13 cellular contexts compared by ENCODE assay signal in genomic region chr1:169874229-169874628, GRCh38. TPM values are rescaled to one million over a fixed set of nuclear protein-coding genes. Genes with fewer than 3 reads are reported as not detected.
DNase-seq lines count a peak whose midpoint lies in the region; ATAC-seq and TF ChIP-seq lines count a peak whose summit lies in the region.
"Had no signal": no experiment of that assay in that cellular context is flagged by ENCODE, and none has a peak within 500 bp of the region (broad histone marks: within the 10 kb centered on the region; RNA-seq: fewer than 3 reads in every experiment).

No MANE protein-coding gene starts in this region.

- TF ChIP-seq CTCF in epithelial cell of esophagus (IDR thresholded peaks at IDR 0.05; ENCODE audit: insufficient read depth, low read depth, low read length, missing control alignments) (no peak), osteoblast (IDR thresholded peaks at IDR 0.05; ENCODE audit: extremely low read depth, low read depth, low read length) (no peak)

- DNase-seq in CD4-positive, CD25-positive, alpha-beta regulatory T cell, result no peak
- DNase-seq in MG63, result peak; percentile 61
- peak; percentile 26 for DNase-seq in epithelial cell of esophagus (ENCODE audit: low read depth)
- peak; percentile 93 for DNase-seq in osteoblast (ENCODE audit: insufficient read length, low spot score, missing footprints)
- no peak for DNase-seq in hippocampal formation (lab: John Stamatoyannopoulos, UW)
- DNase-seq: activated CD4-positive, alpha-beta T cell treated with anti-CD3 and anti-CD28 coated beads for 4 hours; stimulated activated CD4-positive, alpha-beta T cell treated with anti-CD3 and anti-CD28 coated beads, Interleukin-4, amount 100 ng/mL, for 24 hours; SW 1271 had no signal

- peaks cover 0 to 1% (median 0%) of the 10 kb centered on the region in 7 donors for H3K9me3 Mint-ChIP-seq in CD4-positive, CD25-positive, alpha-beta regulatory T cell

- H3K27ac Mint-ChIP-seq in CD4-positive, CD25-positive, alpha-beta regulatory T cell, result peak overlapping the region in 1 of 3 donors; percentile 69
- H3K27ac Mint-ChIP-seq: activated T-helper 2 cell treated with anti-CD3 and anti-CD28 coated beads, Interferon-gamma antibody, Interleukin-2, Interleukin-4, amounts not matched to agents 10 μg/mL and 5 μg/mL and 100 μg/mL, durations not matched to agents 14 hours and 24 hours and 36 hours; stimulated activated naive CD8-positive, alpha-beta T cell treated with anti-CD3 and anti-CD28 coated beads, Interleukin-15, Interleukin-2, amounts not matched to agents 100 ng/mL and 50 ng/mL, for 24 hours had no signal

- H3K4me1 ChIP-seq in CD4-positive, CD25-positive, alpha-beta regulatory T cell (ENCODE audit: control insufficient read depth, insufficient read depth, low read length, poor library complexity, severe bottlenecking), result peaks cover 11% of the 10 kb centered on the region
- H3K4me1 ChIP-seq in osteoblast (ENCODE audit: insufficient read depth, low read length), result peaks cover 20% of the 10 kb centered on the region

- H3K4me3 ChIP-seq in CD4-positive, CD25-positive, alpha-beta regulatory T cell (ENCODE audit: low read depth, low read length), result peak overlapping the region; percentile 29
- H3K4me3 ChIP-seq in MG63 (no peak overlapping the region), epithelial cell of esophagus (ENCODE audit: low read length) (no peak overlapping the region), osteoblast (ENCODE audit: insufficient read depth, low read length) (no peak overlapping the region)

- no peaks in the 10 kb centered on the region for H3K9me3 ChIP-seq in CD4-positive, CD25-positive, alpha-beta regulatory T cell (ENCODE audit: control insufficient read depth in 2 of 2, low read length in 2 of 2)
- H3K9me3 ChIP-seq in MG63 (no peaks in the 10 kb centered on the region; the same call in none of the 2 replicates), osteoblast (ENCODE audit: low read depth, low read length) (no peaks in the 10 kb centered on the region)

- peak overlapping the region in 2 of 4 donors; percentile 18 to 23 for H3K4me3 Mint-ChIP-seq in CD4-positive, CD25-positive, alpha-beta regulatory T cell
- H3K4me3 Mint-ChIP-seq: stimulated activated naive CD8-positive, alpha-beta T cell treated with anti-CD3 and anti-CD28 coated beads, Interleukin-15, Interleukin-2, amounts not matched to agents 100 ng/mL and 50 ng/mL, for 24 hours had no signal

- no peaks in the 10 kb centered on the region for H4K20me1 ChIP-seq in osteoblast (ENCODE audit: insufficient read depth, low read length)

- H3K27me3 Mint-ChIP-seq in CD4-positive, CD25-positive, alpha-beta regulatory T cell, result no peaks in the 10 kb centered on the region
- H3K27me3 Mint-ChIP-seq: stimulated activated naive CD8-positive, alpha-beta T cell treated with anti-CD3 and anti-CD28 coated beads, Interleukin-15, Interleukin-2, amounts not matched to agents 100 ng/mL and 50 ng/mL, for 24 hours had no signal

- peaks cover 22 to 39% (median 29%) of the 10 kb centered on the region in 4 donors for H3K4me1 Mint-ChIP-seq in CD4-positive, CD25-positive, alpha-beta regulatory T cell

- H3K79me2 ChIP-seq in osteoblast (ENCODE audit: insufficient read depth, low read length), result peaks cover 5% of the 10 kb centered on the region

- H3K36me3 Mint-ChIP-seq in CD4-positive, CD25-positive, alpha-beta regulatory T cell, result peaks cover 83% of the 10 kb centered on the region

- no peaks in the 10 kb centered on the region for H3K27me3 ChIP-seq in CD4-positive, CD25-positive, alpha-beta regulatory T cell (ENCODE audit: control insufficient read depth, insufficient read depth, low read length)
- no peaks in the 10 kb centered on the region for H3K27me3 ChIP-seq in MG63
- no peaks in the 10 kb centered on the region for H3K27me3 ChIP-seq in osteoblast (ENCODE audit: insufficient read depth, low read length)

- no peak overlapping the region for H2AFZ ChIP-seq in osteoblast (ENCODE audit: low read length)

- H3K4me2 ChIP-seq in osteoblast (ENCODE audit: insufficient read depth, low read length), result no peak overlapping the region

- H3K36me3 ChIP-seq in CD4-positive, CD25-positive, alpha-beta regulatory T cell (ENCODE audit: control insufficient read depth, insufficient read depth, low read length), result peaks cover 96% of the 10 kb centered on the region
- H3K36me3 ChIP-seq in MG63 (peaks cover 75% of the 10 kb centered on the region), osteoblast (ENCODE audit: insufficient read depth, low read length) (peaks cover 37% of the 10 kb centered on the region)

- no peak for ATAC-seq in CD4-positive, CD25-positive, alpha-beta regulatory T cell (ENCODE audit: low read depth in 2 of 2)
- ATAC-seq in HG03045 (IDR thresholded peaks at IDR 0.05; ENCODE audit: unreplicated experiment) (no peak), HG02763 (IDR thresholded peaks at IDR 0.05; ENCODE audit: unreplicated experiment) (no peak), HG03159 (IDR thresholded peaks at IDR 0.05; ENCODE audit: unreplicated experiment) (no peak)

- H3K27ac ChIP-seq in CD4-positive, CD25-positive, alpha-beta regulatory T cell (ENCODE audit: insufficient read depth, low read length, poor library complexity, severe bottlenecking), result no peak overlapping the region
- H3K27ac ChIP-seq in osteoblast (ENCODE audit: low read depth, low read length), result peak overlapping the region; percentile 74

RNA-seq across cellular contexts. Expression of gene SCYL3, which starts 19.5 kb away (rescaled TPM):
- total RNA-seq in CD4-positive, CD25-positive, alpha-beta regulatory T cell, result 14.0 TPM
- 10 to 100 TPM; 14.4 to 18.9 (median 15.1) TPM for polyA plus RNA-seq in CD4-positive, CD25-positive, alpha-beta regulatory T cell
- 4.4 TPM in 2 replicates for total RNA-seq in MG63 (2014; rRNA removed; shearing (Covaris generic); ENCODE audit: low replicate concordance)
- 9.4 and 10.1 TPM in 2 replicates for total RNA-seq in osteoblast

Comparison
In these comparisons a context has a peak if more than half of its experiments do, and no peak if none do; other contexts are left out.
1. DNase-seq: peak in MG63 (single experiment), epithelial cell of esophagus (single experiment) and osteoblast (single experiment); none in CD4-positive, CD25-positive, alpha-beta regulatory T cell (0 of 3) and hippocampal formation (0 of 2).